16 cellular contexts compared by ENCODE assay signal in the genomic region with DNA sequence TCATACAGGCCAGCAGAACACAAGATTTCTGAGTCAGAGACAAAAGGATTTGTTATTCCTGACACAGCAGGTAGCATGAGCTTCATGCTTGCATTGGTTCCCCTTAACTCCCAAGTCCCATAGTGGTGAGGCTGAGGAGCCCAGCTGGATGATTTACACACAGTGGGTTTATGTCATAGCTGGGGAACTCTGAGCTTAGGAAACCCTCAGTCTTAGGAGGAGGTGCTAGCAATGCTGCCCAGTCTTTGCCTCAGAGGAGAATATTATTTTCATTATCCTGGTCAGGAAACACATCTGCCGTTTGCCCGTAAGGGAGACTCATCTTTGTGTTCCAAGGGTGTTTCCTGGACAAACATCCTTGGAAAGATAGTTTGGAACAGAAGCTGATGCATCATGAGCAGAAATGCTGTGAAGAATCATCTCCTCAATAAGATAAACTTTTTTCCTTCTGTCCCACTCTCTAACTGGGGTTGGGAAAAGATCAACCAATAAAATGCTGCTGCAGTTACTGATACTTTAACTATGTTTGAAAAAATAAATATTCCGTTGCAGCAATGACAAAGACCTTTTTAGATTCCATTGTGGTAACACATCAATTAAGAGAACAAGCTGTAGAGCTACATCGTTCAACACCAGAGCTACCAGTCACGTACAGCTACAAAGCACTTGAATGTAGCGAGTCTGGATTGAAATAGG.
A peak's percentile ranks its signal among the peaks of the same experiment; 100 is the strongest.
DNase-seq lines count a peak whose midpoint lies in the region; ATAC-seq, FAIRE-seq and TF ChIP-seq lines count a peak whose summit lies in the region.
"Had no signal": no experiment of that assay in that cellular context is flagged by ENCODE, and none has a peak within 500 bp of the region (broad histone marks: within the 10 kb centered on the region; RNA-seq: fewer than 3 reads in every experiment).

No MANE protein-coding gene starts in this region.

- no peak overlapping the region; the same call in 1 of the 2 replicates for H3K4me3 ChIP-seq in AG04450 (ENCODE audit: low read depth, low read length)
- no peak overlapping the region for H3K4me3 ChIP-seq in keratinocyte (ENCODE audit: control insufficient read depth in 2 of 3, extremely low read depth in 1 of 3, insufficient read depth in 2 of 3, low read depth in 1 of 3, low read length in 3 of 3)
- H3K4me3 ChIP-seq: GM12878, pancreas had no signal

- H3K27ac Mint-ChIP-seq in CD14-positive monocyte, result no peak overlapping the region
- H3K27ac Mint-ChIP-seq: CD4-positive, alpha-beta memory T cell had no signal

- intact Hi-C loops in CD14-positive monocyte (cut with micrococcal nuclease), result no loop called here

- no peak for TF ChIP-seq CTCF in AG04450 (IDR thresholded peaks at IDR 0.05; ENCODE audit: low read depth, low read length)
- TF ChIP-seq CTCF in keratinocyte (optimal IDR thresholded peaks at IDR 0.05 in 1 of 3, IDR thresholded peaks at IDR 0.05 in 1 of 3, conservative IDR thresholded peaks at IDR 0.05 in 1 of 3; ENCODE audit: extremely low read depth in 1 of 3, insufficient read depth in 2 of 3, low read length in 3 of 3), result no peak
- no peak for TF ChIP-seq CTCF in CD14-positive monocyte (IDR thresholded peaks at IDR 0.05)

- POLR2A ChIA-PET in AG04450 (lab: Yijun Ruan, JAX), result interaction anchor here (0.7 to 1.5 kb wide), 8 partner anchors 11 to 147 kb away, joined by 3 to 7 read pairs (median 3); no protein-coding TSS in a partner anchor

- H3K27ac ChIP-seq in AG04450 (ENCODE audit: low read depth, low read length) (peak overlapping the region; percentile 82), keratinocyte (ENCODE audit: control insufficient read depth, insufficient read depth, low read length) (no peak overlapping the region)
- H3K27ac ChIP-seq: pancreas had no signal

- H3K27me3 Mint-ChIP-seq in CD14-positive monocyte (ENCODE audit: low read depth in 3 of 3), result peaks cover 0 to 2% (median 0%) of the 10 kb centered on the region in 3 donors

- peaks cover 7% of the 10 kb centered on the region for H3K4me1 ChIP-seq in keratinocyte (ENCODE audit: control insufficient read depth, extremely low read depth, insufficient read depth, low read length)

- no peak for ATAC-seq in HG02678 (IDR thresholded peaks at IDR 0.05; ENCODE audit: unreplicated experiment)
- ATAC-seq: GM12878, HepG2 had no signal

- dilution Hi-C loops in keratinocyte (cut with MboI; ENCODE audit: extremely low pct_ligation_motif_present, low sequenced_read_pairs), result loop anchor here (25.0 kb wide), 1 partner anchor 213 kb away; no protein-coding TSS in a partner anchor

- no peaks in the 10 kb centered on the region for H3K9me1 ChIP-seq in keratinocyte (ENCODE audit: control insufficient read depth, extremely low read depth, insufficient read depth, low read length)

- no peaks in the 10 kb centered on the region for H3K27me3 ChIP-seq in AG04450 (ENCODE audit: control insufficient read depth, insufficient read depth, low read length)
- H3K27me3 ChIP-seq in keratinocyte (ENCODE audit: control insufficient read depth, extremely low read depth, insufficient read depth, low read length), result no peaks in the 10 kb centered on the region
- H3K27me3 ChIP-seq: pancreas had no signal

- H3K79me2 ChIP-seq in keratinocyte (ENCODE audit: control insufficient read depth, insufficient read depth, low read length), result no peaks in the 10 kb centered on the region

- no peak overlapping the region for H3K9ac ChIP-seq in keratinocyte (ENCODE audit: control insufficient read depth, extremely low read depth, insufficient read depth, low read length)

- DNase-seq in AG04450 (ENCODE audit: low read depth, low spot score) (peak; percentile 92), HS-27A (ENCODE audit: low read depth) (peak; percentile 76), brain pericyte (ENCODE audit: low read depth, low spot score) (peak; percentile 97), keratinocyte (ENCODE audit: low read depth, low spot score) (no peak), GM19238 (ENCODE audit: insufficient read length, low spot score) (no peak), CD14-positive monocyte (ENCODE audit: low spot score) (no peak)
- no peak for DNase-seq in stimulated activated CD4-positive, alpha-beta T cell treated with anti-CD3 and anti-CD28 coated beads, Interleukin-4, amount 100 ng/mL, for 24 hours
- DNase-seq: activated CD4-positive, alpha-beta T cell treated with anti-CD3 and anti-CD28 coated beads for 48 hours; CD4-positive, alpha-beta memory T cell; effector memory CD4-positive, alpha-beta T cell; islet precursor cell; pancreas; trophoblast cell had no signal

- no peak overlapping the region for H3K4me3 Mint-ChIP-seq in CD14-positive monocyte
- H3K4me3 Mint-ChIP-seq: CD4-positive, alpha-beta memory T cell had no signal

- H3K4me1 Mint-ChIP-seq in CD14-positive monocyte, result no peaks in the 10 kb centered on the region
- H3K4me1 Mint-ChIP-seq: CD4-positive, alpha-beta memory T cell had no signal

- no peak overlapping the region for H3K4me2 ChIP-seq in keratinocyte (ENCODE audit: control insufficient read depth, extremely low read depth, insufficient read depth, low read depth, low read length)

- FAIRE-seq in keratinocyte (lab: Jason Lieb, UNC), result peak; percentile 69
- FAIRE-seq: GM12878, HepG2, pancreas had no signal

- CTCF ChIA-PET in AG04450 (lab: Charles Lee), result interaction anchor here (1.5 kb wide), 1 partner anchor 17 kb away, joined by 9 read pairs; no protein-coding TSS in a partner anchor

- no peak overlapping the region for H2AFZ ChIP-seq in keratinocyte (ENCODE audit: control insufficient read depth, low read length)

- no peaks in the 10 kb centered on the region for H3K36me3 ChIP-seq in keratinocyte (ENCODE audit: control insufficient read depth in 2 of 2, extremely low read depth in 1 of 2, insufficient read depth in 2 of 2, low read length in 2 of 2)
- H3K36me3 ChIP-seq: pancreas had no signal

- H3K9me3 ChIP-seq in AG04450 (ENCODE audit: control insufficient read depth, insufficient read depth, low read length) (no peaks in the 10 kb centered on the region), keratinocyte (ENCODE audit: control insufficient read depth, low read depth, low read length) (no peaks in the 10 kb centered on the region)
- H3K9me3 ChIP-seq: pancreas had no signal

- H4K20me1 ChIP-seq in keratinocyte (ENCODE audit: control insufficient read depth, extremely low read depth, insufficient read depth, low read length), result no peaks in the 10 kb centered on the region

- no peaks in the 10 kb centered on the region for H3K36me3 Mint-ChIP-seq in CD14-positive monocyte
- H3K36me3 Mint-ChIP-seq: CD4-positive, alpha-beta memory T cell had no signal

- H3K9me3 Mint-ChIP-seq in CD14-positive monocyte, result no peaks in the 10 kb centered on the region
- H3K9me3 Mint-ChIP-seq: CD4-positive, alpha-beta memory T cell had no signal

Comparison
In these comparisons a context has a peak if more than half of its experiments do, and no peak if none do; other contexts are left out.
1. DNase-seq: peak in AG04450 (single experiment), HS-27A (single experiment) and brain pericyte (single experiment); none in keratinocyte (single experiment), GM19238 (single experiment), CD14-positive monocyte (single experiment) and stimulated activated CD4-positive, alpha-beta T cell treated with anti-CD3 and anti-CD28 coated beads, Interleukin-4, amount 100 ng/mL, for 24 hours (single experiment).